In genomic region chr17:75404739-75405364, GRCh38 we compare ENCODE assay signal across 1 cellular context.
A peak's percentile ranks its signal among the peaks of the same experiment; 100 is the strongest.
TF ChIP-seq lines count a peak whose summit lies in the region.

No MANE protein-coding gene starts in this region.

TF ChIP-seq in HepG2, 621 proteins besides CTCF, POLR2A, EP300 and RAD21 (continued from another document):
- TF ChIP-seq ZNF407 (CRISPR knock-in tag; IDR thresholded peaks at IDR 0.05; ENCODE audit: not compliant biosample characterization) (no peak), SPEN (CRISPR knock-in tag; IDR thresholded peaks at IDR 0.05; ENCODE audit: low read depth) (no peak), CREB1 (IDR thresholded peaks at IDR 0.05) (peak; percentile 46; the same call in 1 of the 2 replicates), CREB1 (CRISPR knock-in tag; IDR thresholded peaks at IDR 0.05) (0 out of 2 replicates have a peak, but pooled peaks have one; percentile 8), ZNF775 (CRISPR knock-in tag; IDR thresholded peaks at IDR 0.05; ENCODE audit: borderline replicate concordance) (no peak), ZHX1 (CRISPR knock-in tag; IDR thresholded peaks at IDR 0.05; ENCODE audit: low read depth) (no peak), ZSCAN30 (CRISPR knock-in tag; IDR thresholded peaks at IDR 0.05) (peak; percentile 35; the same call in 1 of the 2 replicates)
